Comparison of ENCODE assay signal across 8 cellular contexts in the genomic region with DNA sequence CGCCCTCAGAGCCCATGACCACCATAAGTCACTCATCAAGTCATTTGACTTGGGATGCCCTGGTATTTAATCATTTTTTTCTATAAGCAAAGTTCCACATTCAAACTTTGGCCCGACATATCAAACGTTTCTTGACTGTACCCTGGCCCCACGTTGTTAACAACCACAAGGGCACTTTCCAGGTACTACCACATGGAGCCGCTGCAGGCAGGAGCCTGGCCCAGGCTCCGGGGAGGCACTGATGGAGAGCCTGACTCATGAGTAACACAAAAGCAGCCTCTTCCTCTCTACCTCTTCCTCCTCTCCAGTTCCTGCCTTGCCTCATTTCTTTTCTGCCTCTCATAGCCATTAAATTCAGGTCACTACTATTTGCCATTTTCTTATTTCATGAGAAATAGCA.
DNase-seq lines count a peak whose midpoint lies in the region; TF ChIP-seq lines count a peak whose summit lies in the region.
"Not testable (repeated sequence)": the region's sequence is repeated elsewhere in the genome, so short reads cannot be mapped to it uniquely, and the experiment has no call there.

No MANE protein-coding gene starts in this region.

- H2BK20ac ChIP-seq in H9 (ENCODE audit: low read depth, low read length, poor library complexity, severe bottlenecking) = not testable (repeated sequence)

- not testable (repeated sequence) for H3K9ac ChIP-seq in H9 (ENCODE audit: extremely low read depth, insufficient read length, low read length); mesendoderm (ENCODE audit: low read length)

- not testable (repeated sequence) for H3K4me1 ChIP-seq in H9 (ENCODE audit: insufficient read depth, low read length); mesendoderm (ENCODE audit: control insufficient read depth, low read depth, low read length)

- H3K4me3 ChIP-seq in mesendoderm (ENCODE audit: low read length) = not testable (repeated sequence)

- not testable (repeated sequence) for H3K23ac ChIP-seq in H9 (ENCODE audit: insufficient read length, low read depth, low read length); mesendoderm (ENCODE audit: low read length)

- not testable (repeated sequence) for H3T11ph ChIP-seq in H9 (ENCODE audit: low read length)

- not testable (repeated sequence) for H2BK120ac ChIP-seq in H9 (ENCODE audit: low read depth, low read length, poor library complexity, severe bottlenecking); mesendoderm (ENCODE audit: low read depth, low read length)

- H3K36me3 Mint-ChIP-seq in H9 (ENCODE audit: insufficient read depth in 1 of 3, low read depth in 3 of 3) = not testable (repeated sequence)

- no CpG with 5 or more reads among the region's 6 CpGs for WGBS in H9 (ENCODE audit: extremely low coverage, insufficient read length, low lambda C conversion rate)
- no CpG with 5 or more reads among the region's 6 CpGs for WGBS in mesendoderm (ENCODE audit: extremely low coverage, insufficient coverage, low lambda C conversion rate)

- not testable (repeated sequence) for H3K9me3 ChIP-seq in H9 (ENCODE audit: control insufficient read depth, low read depth, low read length)

- H4K91ac ChIP-seq in H9 (ENCODE audit: insufficient read length, low read depth, low read length) = not testable (repeated sequence)

- not testable (repeated sequence) for H3K9me3 Mint-ChIP-seq in H9

- not testable (repeated sequence) for H2BK5ac ChIP-seq in H9 (ENCODE audit: insufficient read length, low read length); mesendoderm (ENCODE audit: low read length)

- not testable (repeated sequence) for H3K36me3 ChIP-seq in mesendoderm (ENCODE audit: control insufficient read depth, insufficient read depth, low read length)

- H3K23me2 ChIP-seq in H9 (ENCODE audit: insufficient read length, low read depth, low read length, poor library complexity, severe bottlenecking) = not testable (repeated sequence)

- H3K27ac ChIP-seq in H9 (ENCODE audit: insufficient read length, low read depth, low read length); mesendoderm (ENCODE audit: low read depth, low read length): not testable (repeated sequence)

- H3K18ac ChIP-seq in H9 (ENCODE audit: insufficient read length, low read depth, low read length); mesendoderm (ENCODE audit: low read length): not testable (repeated sequence)

- not testable (repeated sequence) for H3K4me1 Mint-ChIP-seq in H9

- not testable (repeated sequence) for H2AFZ ChIP-seq in H9 (ENCODE audit: low read length)

- not testable (repeated sequence) for H4K8ac ChIP-seq in H9 (replicated peaks; ENCODE audit: insufficient read length, low read depth, low read length); mesendoderm (ENCODE audit: low read depth, low read length)

- not testable (repeated sequence) for H2BK15ac ChIP-seq in H9 (ENCODE audit: low read depth, low read length); mesendoderm (replicated peaks; ENCODE audit: low read depth)

- not testable (repeated sequence) for H4K20me1 ChIP-seq in H9 (ENCODE audit: control insufficient read depth, insufficient read depth, insufficient read length)

- not testable (repeated sequence) for H3K56ac ChIP-seq in H9 (ENCODE audit: insufficient read length, low read depth, low read length); mesendoderm (ENCODE audit: low read length)

- not testable (repeated sequence) for H3K79me1 ChIP-seq in H9 (ENCODE audit: insufficient read depth, low read depth, low read length, poor library complexity, severe bottlenecking); mesendoderm (ENCODE audit: low read length)

- H3K4me2 ChIP-seq in H9 (ENCODE audit: insufficient read depth, insufficient read length, low read length); mesendoderm (ENCODE audit: low read length): not testable (repeated sequence)

- not testable (repeated sequence) for H3K27ac Mint-ChIP-seq in H9

- H3K4me3 Mint-ChIP-seq in H9 = not testable (repeated sequence)

- H3K79me2 ChIP-seq in H9 (ENCODE audit: insufficient read depth, low read length); mesendoderm (ENCODE audit: control insufficient read depth, insufficient read depth, low read length): not testable (repeated sequence)

- not testable (repeated sequence) for H2BK12ac ChIP-seq in H9 (ENCODE audit: insufficient read length, low read depth, low read length)

- DNase-seq in AG20443 (ENCODE audit: low spot score) (peak; percentile 34), H9 (peak; percentile 85), NOMO-1 treated with dmso at 0.1 percent for 144 hours (lab: John Stamatoyannopoulos, UW; ENCODE audit: unreplicated experiment) (peak; percentile 60), fibroblast of peridontal ligament (ENCODE audit: extremely low read depth) (peak; percentile 11), mesendoderm (peak; percentile 59)
- peak; percentile 31 to 63 for DNase-seq in activated CD4-positive, alpha-beta T cell treated with anti-CD3 and anti-CD28 coated beads for 4 hours
- peak; percentile 34 for DNase-seq in activated naive CD8-positive, alpha-beta T cell treated with anti-CD3 and anti-CD28 coated beads, Interleukin-2, amount 50 U/mL, for 16 hours (ENCODE audit: low read depth, low spot score)
- DNase-seq in stimulated activated CD4-positive, alpha-beta T cell treated with anti-CD3 and anti-CD28 coated beads, TNF-alpha, amount 100 ng/mL, for 4 hours (ENCODE audit: low read depth in 3 of 3) = peak; percentile 21 to 54 (median 38)

- not testable (repeated sequence) for H4K5ac ChIP-seq in H9 (ENCODE audit: insufficient read length, low read depth, low read length); mesendoderm (ENCODE audit: low read length)

- TF ChIP-seq CTCF in H9 (conservative IDR thresholded peaks at IDR 0.05) = peak; percentile 73

- not testable (repeated sequence) for H3K27me3 Mint-ChIP-seq in H9 (ENCODE audit: low read depth)

- H2AK5ac ChIP-seq in H9 (ENCODE audit: insufficient read length, low read length); mesendoderm (ENCODE audit: low read length): not testable (repeated sequence)

- not testable (repeated sequence) for H3K14ac ChIP-seq in H9 (ENCODE audit: insufficient read depth, low read length)

- not testable (repeated sequence) for H3K27me3 ChIP-seq in H9 (ENCODE audit: insufficient read depth, low read length); mesendoderm (ENCODE audit: insufficient read depth, low read length, poor library complexity)

- H3K4ac ChIP-seq in H9 (ENCODE audit: low read depth, low read length); mesendoderm (ENCODE audit: low read depth, low read length): not testable (repeated sequence)

Comparison
In these comparisons a context has a peak if more than half of its experiments do, and no peak if none do; other contexts are left out.
1. DNase-seq: peak in every context shown above with its lines; median percentile 85 in H9; 60 in NOMO-1 treated with dmso at 0.1 percent for 144 hours; 59 in mesendoderm; 47 in activated CD4-positive, alpha-beta T cell treated with anti-CD3 and anti-CD28 coated beads for 4 hours; 38 in stimulated activated CD4-positive, alpha-beta T cell treated with anti-CD3 and anti-CD28 coated beads, TNF-alpha, amount 100 ng/mL, for 4 hours; 34 in AG20443; 34 in activated naive CD8-positive, alpha-beta T cell treated with anti-CD3 and anti-CD28 coated beads, Interleukin-2, amount 50 U/mL, for 16 hours; 11 in fibroblast of peridontal ligament.